ENCODE assay signal across 1 cellular context in genomic region chr10:30425336-30426075, GRCh38.
TF ChIP-seq lines count a peak whose summit lies in the region.

No MANE protein-coding gene starts in this region.

TF ChIP-seq in K562, 482 proteins besides CTCF, POLR2A, EP300 and RAD21 (continued from another document and continues in another):
- TF ChIP-seq CEBPZ (IDR thresholded peaks at IDR 0.05; ENCODE audit: borderline replicate concordance, low read depth, low read length), result no peak
- TF ChIP-seq SPI1 (IDR thresholded peaks at IDR 0.05; ENCODE audit: borderline replicate concordance, low read depth, low read length), result no peak
- no peak for TF ChIP-seq PHF21A (IDR thresholded peaks at IDR 0.05; ENCODE audit: borderline replicate concordance, low read depth)
- TF ChIP-seq NFRKB (IDR thresholded peaks at IDR 0.05; ENCODE audit: low read depth), result no peak
- TF ChIP-seq CHD2 (IDR thresholded peaks at IDR 0.05; ENCODE audit: low read depth, low read length), result no peak
- peak; percentile 86 for TF ChIP-seq ZNF584 (CRISPR knock-in tag; IDR thresholded peaks at IDR 0.05; ENCODE audit: low read depth)
- no peak for TF ChIP-seq MTF1 (CRISPR knock-in tag; IDR thresholded peaks at IDR 0.05; ENCODE audit: borderline replicate concordance)
- no peak for TF ChIP-seq BDP1 (IDR thresholded peaks at IDR 0.05; ENCODE audit: insufficient read depth, insufficient read length)
- peak; percentile 70; the same call in 1 of the 2 replicates for TF ChIP-seq ERF (CRISPR knock-in tag; IDR thresholded peaks at IDR 0.05)
- no peak for TF ChIP-seq NFATC3 (IDR thresholded peaks at IDR 0.05)
- no peak for TF ChIP-seq FOXK1 (CRISPR knock-in tag; IDR thresholded peaks at IDR 0.05; ENCODE audit: borderline replicate concordance)
- 0 out of 2 replicates have a peak, but pooled peaks have one; percentile 51 for TF ChIP-seq HBP1 (CRISPR knock-in tag; IDR thresholded peaks at IDR 0.05)
- TF ChIP-seq ZNF384 (IDR thresholded peaks at IDR 0.05; ENCODE audit: low read depth, low read length), result no peak
- no peak for TF ChIP-seq ZNF121 (CRISPR knock-in tag; conservative IDR thresholded peaks at IDR 0.05)
- no peak for TF ChIP-seq NR1H2 (CRISPR knock-in tag; IDR thresholded peaks at IDR 0.05)
- TF ChIP-seq TCF3 (CRISPR knock-in tag; IDR thresholded peaks at IDR 0.05), result no peak
- TF ChIP-seq ZNF134 (CRISPR knock-in tag; conservative IDR thresholded peaks at IDR 0.05), result peak; percentile 77
- TF ChIP-seq HMBOX1 (IDR thresholded peaks at IDR 0.05), result no peak
- no peak for TF ChIP-seq POLR2AphosphoS5 (IDR thresholded peaks at IDR 0.05; ENCODE audit: control insufficient read depth, insufficient read depth, low read depth, low read length)
- TF ChIP-seq MLLT1 (IDR thresholded peaks at IDR 0.05), result no peak
- no peak for TF ChIP-seq ZNF224 (CRISPR knock-in tag; IDR thresholded peaks at IDR 0.05)
- TF ChIP-seq GATAD2A (IDR thresholded peaks at IDR 0.05), result no peak
- no peak for TF ChIP-seq FOXO4 (CRISPR knock-in tag; IDR thresholded peaks at IDR 0.05)
- no peak for TF ChIP-seq ETV5 (CRISPR knock-in tag; IDR thresholded peaks at IDR 0.05; ENCODE audit: low read depth)
- TF ChIP-seq ZNF431 (CRISPR knock-in tag; IDR thresholded peaks at IDR 0.05), result no peak
- TF ChIP-seq ZSCAN32 (CRISPR knock-in tag; IDR thresholded peaks at IDR 0.05), result no peak
- TF ChIP-seq ZNF24 (IDR thresholded peaks at IDR 0.05), result no peak
- TF ChIP-seq CBX2 (IDR thresholded peaks at IDR 0.05; ENCODE audit: insufficient read depth, low read length, poor library complexity, severe bottlenecking), result no peak
- peak; percentile 70 for TF ChIP-seq TAF7 (tag; IDR thresholded peaks at IDR 0.05)
- TF ChIP-seq ZNF780A (CRISPR knock-in tag; IDR thresholded peaks at IDR 0.05), result no peak
- no peak for TF ChIP-seq ZNF23 (CRISPR knock-in tag; IDR thresholded peaks at IDR 0.05)
- no peak for TF ChIP-seq PREB (CRISPR knock-in tag; IDR thresholded peaks at IDR 0.05)
- TF ChIP-seq, protein P1, sequence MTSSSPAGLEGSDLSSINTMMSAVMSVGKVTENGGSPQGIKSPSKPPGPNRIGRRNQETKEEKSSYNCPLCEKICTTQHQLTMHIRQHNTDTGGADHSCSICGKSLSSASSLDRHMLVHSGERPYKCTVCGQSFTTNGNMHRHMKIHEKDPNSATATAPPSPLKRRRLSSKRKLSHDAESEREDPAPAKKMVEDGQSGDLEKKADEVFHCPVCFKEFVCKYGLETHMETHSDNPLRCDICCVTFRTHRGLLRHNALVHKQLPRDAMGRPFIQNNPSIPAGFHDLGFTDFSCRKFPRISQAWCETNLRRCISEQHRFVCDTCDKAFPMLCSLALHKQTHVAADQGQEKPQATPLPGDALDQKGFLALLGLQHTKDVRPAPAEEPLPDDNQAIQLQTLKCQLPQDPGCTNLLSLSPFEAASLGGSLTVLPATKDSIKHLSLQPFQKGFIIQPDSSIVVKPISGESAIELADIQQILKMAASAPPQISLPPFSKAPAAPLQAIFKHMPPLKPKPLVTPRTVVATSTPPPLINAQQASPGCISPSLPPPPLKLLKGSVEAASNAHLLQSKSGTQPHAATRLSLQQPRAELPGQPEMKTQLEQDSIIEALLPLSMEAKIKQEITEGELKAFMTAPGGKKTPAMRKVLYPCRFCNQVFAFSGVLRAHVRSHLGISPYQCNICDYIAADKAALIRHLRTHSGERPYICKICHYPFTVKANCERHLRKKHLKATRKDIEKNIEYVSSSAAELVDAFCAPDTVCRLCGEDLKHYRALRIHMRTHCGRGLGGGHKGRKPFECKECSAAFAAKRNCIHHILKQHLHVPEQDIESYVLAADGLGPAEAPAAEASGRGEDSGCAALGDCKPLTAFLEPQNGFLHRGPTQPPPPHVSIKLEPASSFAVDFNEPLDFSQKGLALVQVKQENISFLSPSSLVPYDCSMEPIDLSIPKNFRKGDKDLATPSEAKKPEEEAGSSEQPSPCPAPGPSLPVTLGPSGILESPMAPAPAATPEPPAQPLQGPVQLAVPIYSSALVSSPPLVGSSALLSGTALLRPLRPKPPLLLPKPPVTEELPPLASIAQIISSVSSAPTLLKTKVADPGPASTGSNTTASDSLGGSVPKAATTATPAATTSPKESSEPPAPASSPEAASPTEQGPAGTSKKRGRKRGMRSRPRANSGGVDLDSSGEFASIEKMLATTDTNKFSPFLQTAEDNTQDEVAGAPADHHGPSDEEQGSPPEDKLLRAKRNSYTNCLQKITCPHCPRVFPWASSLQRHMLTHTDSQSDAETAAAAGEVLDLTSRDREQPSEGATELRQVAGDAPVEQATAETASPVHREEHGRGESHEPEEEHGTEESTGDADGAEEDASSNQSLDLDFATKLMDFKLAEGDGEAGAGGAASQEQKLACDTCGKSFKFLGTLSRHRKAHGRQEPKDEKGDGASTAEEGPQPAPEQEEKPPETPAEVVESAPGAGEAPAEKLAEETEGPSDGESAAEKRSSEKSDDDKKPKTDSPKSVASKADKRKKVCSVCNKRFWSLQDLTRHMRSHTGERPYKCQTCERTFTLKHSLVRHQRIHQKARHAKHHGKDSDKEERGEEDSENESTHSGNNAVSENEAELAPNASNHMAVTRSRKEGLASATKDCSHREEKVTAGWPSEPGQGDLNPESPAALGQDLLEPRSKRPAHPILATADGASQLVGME (CRISPR knock-in tag; IDR thresholded peaks at IDR 0.05), result peak; percentile 70; the same call in 1 of the 2 replicates
- TF ChIP-seq TSC22D4 (tag; IDR thresholded peaks at IDR 0.05), result no peak
- TF ChIP-seq, protein P2, sequence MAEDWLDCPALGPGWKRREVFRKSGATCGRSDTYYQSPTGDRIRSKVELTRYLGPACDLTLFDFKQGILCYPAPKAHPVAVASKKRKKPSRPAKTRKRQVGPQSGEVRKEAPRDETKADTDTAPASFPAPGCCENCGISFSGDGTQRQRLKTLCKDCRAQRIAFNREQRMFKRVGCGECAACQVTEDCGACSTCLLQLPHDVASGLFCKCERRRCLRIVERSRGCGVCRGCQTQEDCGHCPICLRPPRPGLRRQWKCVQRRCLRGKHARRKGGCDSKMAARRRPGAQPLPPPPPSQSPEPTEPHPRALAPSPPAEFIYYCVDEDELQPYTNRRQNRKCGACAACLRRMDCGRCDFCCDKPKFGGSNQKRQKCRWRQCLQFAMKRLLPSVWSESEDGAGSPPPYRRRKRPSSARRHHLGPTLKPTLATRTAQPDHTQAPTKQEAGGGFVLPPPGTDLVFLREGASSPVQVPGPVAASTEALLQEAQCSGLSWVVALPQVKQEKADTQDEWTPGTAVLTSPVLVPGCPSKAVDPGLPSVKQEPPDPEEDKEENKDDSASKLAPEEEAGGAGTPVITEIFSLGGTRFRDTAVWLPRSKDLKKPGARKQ (CRISPR knock-in tag; IDR thresholded peaks at IDR 0.05), result no peak
- no peak for TF ChIP-seq CSDE1 (IDR thresholded peaks at IDR 0.05)
- TF ChIP-seq HDAC6 (IDR thresholded peaks at IDR 0.05; ENCODE audit: low read depth, low read length), result no peak
- TF ChIP-seq SREBF2 (CRISPR knock-in tag; IDR thresholded peaks at IDR 0.05), result no peak
- no peak for TF ChIP-seq BRF1 (IDR thresholded peaks at IDR 0.05; ENCODE audit: borderline replicate concordance, extremely low read depth, insufficient read length)
- no peak for TF ChIP-seq RB1 (IDR thresholded peaks at IDR 0.05; ENCODE audit: low read depth)
- TF ChIP-seq PTRF (tag; IDR thresholded peaks at IDR 0.05), result peak; percentile 94
- peak; percentile 53; the same call in 1 of the 2 replicates for TF ChIP-seq ZNF707 (CRISPR knock-in tag; conservative IDR thresholded peaks at IDR 0.05)
- TF ChIP-seq ZNF518B (CRISPR knock-in tag; IDR thresholded peaks at IDR 0.05), result no peak
